ENCODE assay signal across 10 cellular contexts in genomic region chr1:14576155-14576554, GRCh38. TPM values are rescaled to one million over a fixed set of nuclear protein-coding genes. Genes with fewer than 3 reads are reported as not detected.
"Had no signal": no experiment of that assay in that cellular context is flagged by ENCODE, and none has a peak within 500 bp of the region (broad histone marks: within the 10 kb centered on the region; RNA-seq: fewer than 3 reads in every experiment).

No MANE protein-coding gene starts in this region.

- H3K27ac ChIP-seq: HL-60, KMS-11 had no signal

- H3K4me2 ChIP-seq: KMS-11 had no signal

- H3K4me1 Mint-ChIP-seq: IgD-negative memory B cell had no signal

- ATAC-seq: HepG2, K562 had no signal

- H3K27ac Mint-ChIP-seq: IgD-negative memory B cell had no signal

- FAIRE-seq: HepG2, HTR-8/SVneo, K562 had no signal

- H3K4me3 Mint-ChIP-seq: IgD-negative memory B cell had no signal

- H3K4me3 ChIP-seq: K562 had no signal

- H3K36me3 Mint-ChIP-seq: IgD-negative memory B cell had no signal

- DNase-seq: Karpas-422, Kasumi-1, KBM-7, KG1 had no signal

- H3K9ac ChIP-seq: KMS-11 had no signal

RNA-seq across cellular contexts. Expression of gene KAZN, which starts 22.3 kb away (rescaled TPM):
- polyA plus RNA-seq: IgD-negative memory B cell had no signal
